8 cellular contexts compared by ENCODE assay signal in the genomic region with DNA sequence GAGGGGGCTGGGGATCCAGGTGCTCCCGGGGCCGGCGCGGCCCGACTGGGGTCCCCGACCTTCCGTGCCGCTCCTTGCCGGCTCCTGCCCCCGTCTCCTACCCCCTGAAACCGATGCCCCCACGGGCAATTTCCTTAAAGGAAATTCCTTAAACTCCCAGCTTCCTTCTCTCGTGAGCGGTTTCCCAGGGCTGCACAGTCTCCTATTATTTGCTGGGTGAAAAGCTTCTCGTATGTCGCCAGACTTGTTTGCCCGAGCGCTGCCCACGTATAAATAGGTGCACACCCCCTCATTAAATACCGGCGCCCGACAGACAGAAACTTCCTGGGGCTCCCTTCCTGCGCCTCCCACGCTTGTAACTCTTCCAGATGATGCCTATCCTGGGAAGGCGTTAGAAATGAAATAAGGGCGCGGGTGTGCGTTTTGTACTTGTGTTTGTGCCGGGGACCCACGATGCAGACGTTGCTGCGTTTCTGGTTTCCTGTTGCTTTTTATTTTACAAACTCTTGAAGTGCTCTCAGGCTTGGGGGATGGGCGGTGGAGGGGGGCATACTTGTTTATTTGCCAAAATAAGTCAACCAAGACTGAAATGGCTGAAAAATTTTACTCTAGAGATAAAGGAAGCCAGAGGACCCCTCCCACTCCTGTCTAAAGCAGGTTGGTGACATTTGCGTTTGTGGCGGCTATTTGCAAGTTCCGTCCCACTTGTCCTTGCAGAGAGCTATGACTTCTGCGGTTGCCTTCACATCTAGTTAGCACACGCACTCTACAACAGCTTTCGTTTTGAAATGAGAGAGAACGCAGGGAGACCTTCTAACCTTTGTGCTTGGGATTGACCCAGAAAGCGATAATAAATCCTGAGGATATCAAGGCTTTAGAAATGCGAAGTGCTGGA. TPM values are rescaled to one million over a fixed set of nuclear protein-coding genes. Genes with fewer than 3 reads are reported as not detected.
A peak's percentile ranks its signal among the peaks of the same experiment; 100 is the strongest.
DNase-seq lines count a peak whose midpoint lies in the region; ATAC-seq and TF ChIP-seq lines count a peak whose summit lies in the region.

No MANE protein-coding gene starts in this region.

- peak; percentile 56 for ATAC-seq in HG02610 (IDR thresholded peaks at IDR 0.05; ENCODE audit: unreplicated experiment)

- peaks cover 34% of the 10 kb centered on the region for H3F3A ChIP-seq in PC-9 (ENCODE audit: insufficient read depth, low read depth)

- TSS peak; percentile 33 for BruUV-seq in PC-9 (replicated peaks; lab: Mats Ljungman, UMichigan)

- POLR2A ChIA-PET in PC-9 (lab: Charles Lee; ENCODE audit: unreplicated experiment), result no interaction called here

- no peaks in the 10 kb centered on the region for H4K20me1 ChIP-seq in PC-9 (ENCODE audit: insufficient read depth)

- H3K4me2 ChIP-seq in PC-9, result peak overlapping the region; percentile 85

- H3K27ac ChIP-seq in PC-9 (peak overlapping the region; percentile 35; the same call in 1 of the 2 replicates), right atrium auricular region (peak overlapping the region; percentile 87 to 94), rectal smooth muscle tissue (ENCODE audit: low read depth, low read length) (no peak overlapping the region)

- CTCF ChIA-PET in PC-9 (lab: Charles Lee), result interaction anchor here (0.6 to 0.7 kb wide), 5 partner anchors 26 to 1876 kb away, joined by 4 to 14 read pairs (median 4); no protein-coding TSS in a partner anchor

- DNase-seq in EL, result peak; percentile 45
- peak; percentile 51 to 75 for DNase-seq in PC-9
- DNase-seq in adipocyte (ENCODE audit: low read depth), result peak; percentile 62
- DNase-seq in right atrium auricular region (ENCODE audit: low spot score), result no peak
- no peak for DNase-seq in H4 (ENCODE audit: low spot score)
- DNase-seq in occipital lobe (lab: John Stamatoyannopoulos, UW), result no peak

- no peaks in the 10 kb centered on the region for H3K36me3 ChIP-seq in PC-9 (ENCODE audit: low read depth)
- H3K36me3 ChIP-seq in adipocyte (ENCODE audit: control insufficient read depth, insufficient read depth, low read length, severe bottlenecking), result no peaks in the 10 kb centered on the region
- H3K36me3 ChIP-seq in right atrium auricular region, result no peaks in the 10 kb centered on the region
- H3K36me3 ChIP-seq in rectal smooth muscle tissue (ENCODE audit: control insufficient read depth, insufficient read depth, low read length), result no peaks in the 10 kb centered on the region

- H3K4me3 ChIP-seq in PC-9, result peak overlapping the region; percentile 60
- H3K4me3 ChIP-seq in adipocyte (ENCODE audit: low read length), result peak overlapping the region; percentile 89
- H3K4me3 ChIP-seq in right atrium auricular region, result peak overlapping the region; percentile 55 to 73
- H3K4me3 ChIP-seq in rectal smooth muscle tissue (ENCODE audit: low read length), result peak overlapping the region; percentile 58

- H3K9me2 ChIP-seq in PC-9 (ENCODE audit: insufficient read depth), result no peaks in the 10 kb centered on the region

- H3K9me3 ChIP-seq in PC-9 (ENCODE audit: insufficient read depth, low read depth), result no peaks in the 10 kb centered on the region
- H3K9me3 ChIP-seq in adipocyte (ENCODE audit: control insufficient read depth, low read length), result no peaks in the 10 kb centered on the region
- no peaks in the 10 kb centered on the region for H3K9me3 ChIP-seq in right atrium auricular region

- H3K4me1 ChIP-seq in PC-9 (replicated peaks; ENCODE audit: insufficient read depth) (peaks cover 55% of the 10 kb centered on the region), adipocyte (ENCODE audit: control insufficient read depth, insufficient read depth, low read length) (peaks cover 12% of the 10 kb centered on the region), right atrium auricular region (peaks cover 0 to 47% of the 10 kb centered on the region in 2 donors), rectal smooth muscle tissue (ENCODE audit: control insufficient read depth, insufficient read depth, low read length) (peaks cover 2% of the 10 kb centered on the region)

- peak overlapping the region; percentile 18 for H2AFZ ChIP-seq in PC-9

- intact Hi-C loops in PC-9 (cut with micrococcal nuclease; ENCODE audit: unreplicated experiment), result no loop called here

- TF ChIP-seq CTCF in PC-9 (conservative IDR thresholded peaks at IDR 0.05) (no peak), right atrium auricular region (IDR thresholded peaks at IDR 0.05) (no peak)

- H3K79me2 ChIP-seq in PC-9 (ENCODE audit: low read depth), result peaks cover 45% of the 10 kb centered on the region

- H3K9ac ChIP-seq in adipocyte (ENCODE audit: low read length) (peak overlapping the region; percentile 67), rectal smooth muscle tissue (ENCODE audit: low read length) (peak overlapping the region; percentile 67)

- H3K27me3 ChIP-seq in PC-9 (ENCODE audit: insufficient read depth, low read depth), result no peaks in the 10 kb centered on the region
- no peaks in the 10 kb centered on the region for H3K27me3 ChIP-seq in adipocyte (replicated peaks; ENCODE audit: control insufficient read depth, insufficient read depth, low read length)
- no peaks in the 10 kb centered on the region for H3K27me3 ChIP-seq in right atrium auricular region
- H3K27me3 ChIP-seq in rectal smooth muscle tissue (ENCODE audit: control insufficient read depth, insufficient read depth, low read length), result no peaks in the 10 kb centered on the region

RNA-seq across cellular contexts. Expression of a gene that starts 1.0 kb away (rescaled TPM):
- 33.1 and 47.4 TPM in 2 replicates for total RNA-seq in PC-9 (2021)
- 10 to 100 TPM; 32.4 to 43.8 TPM for total RNA-seq in right atrium auricular region
- total RNA-seq in H4 (2014; rRNA removed; shearing (Covaris generic)), result 22.0 and 25.6 TPM in 2 replicates
- 70.0 TPM for total RNA-seq in occipital lobe

RNA-seq across cellular contexts. Expression of a gene that starts 59.6 kb away (rescaled TPM):
- total RNA-seq in PC-9 (2021) (51.4 and 53.5 TPM in 2 replicates), right atrium auricular region (10 to 100 TPM; 28.5 to 41.1 TPM), occipital lobe (15.3 TPM)
- 29.2 and 44.0 TPM in 2 replicates for total RNA-seq in H4 (2014; rRNA removed; shearing (Covaris generic))

Comparison
In these comparisons a context has a peak if more than half of its experiments do, and no peak if none do; other contexts are left out.
1. DNase-seq: peak in EL (single experiment), PC-9 (2 of 2) and adipocyte (single experiment); none in right atrium auricular region (single experiment), H4 (single experiment) and occipital lobe (single experiment).
2. Peak in every context shown above with its lines, with median percentiles within 50 percentile points of each other: H3K4me3 ChIP-seq.